12 cellular contexts compared by ENCODE assay signal in genomic region chr10:29692121-29692539, GRCh38. TPM values are rescaled to one million over a fixed set of nuclear protein-coding genes. Genes with fewer than 3 reads are reported as not detected.
DNase-seq lines count a peak whose midpoint lies in the region; ATAC-seq and TF ChIP-seq lines count a peak whose summit lies in the region.
"Had no signal": no experiment of that assay in that cellular context is flagged by ENCODE, and none has a peak within 500 bp of the region (broad histone marks: within the 10 kb centered on the region; RNA-seq: fewer than 3 reads in every experiment).

No MANE protein-coding gene starts in this region.

- peaks cover under 1% of the 10 kb centered on the region for H3K36me3 Mint-ChIP-seq in activated CD4-positive, alpha-beta memory T cell treated with anti-CD3 and anti-CD28 coated beads for 36 hours

- H3K9me3 Mint-ChIP-seq in activated CD4-positive, alpha-beta memory T cell treated with anti-CD3 and anti-CD28 coated beads for 36 hours, result no peaks in the 10 kb centered on the region

- H3K4me3 ChIP-seq in esophagus muscularis mucosa (peak overlapping the region; percentile 3 to 21 (median 8)), mucosa of rectum (ENCODE audit: low read length in 2 of 2) (no peak overlapping the region)

- ATAC-seq in Right ventricle myocardium superior (ENCODE audit: poor library complexity) (peak; percentile 32), HG02870 (IDR thresholded peaks at IDR 0.05; ENCODE audit: unreplicated experiment) (no peak)
- ATAC-seq in activated CD4-positive, CD25-positive, alpha-beta regulatory T cell treated with anti-CD3 and anti-CD28 coated beads, Interleukin-2, amount 50 U/mL, for 24 hours, result no peak

- POLR2A ChIA-PET in activated CD4-positive, alpha-beta memory T cell treated with anti-CD3 and anti-CD28 coated beads for 36 hours (lab: Charles Lee), result no interaction called here

- H3K9ac ChIP-seq in mucosa of rectum (ENCODE audit: low read depth in 1 of 2, low read length in 2 of 2), result no peak overlapping the region

- 35% methylated on average over 5 of the region's 5 CpGs for WGBS in esophagus muscularis mucosa

- intact Hi-C loops in Right ventricle myocardium superior (cut with DNase I), result no loop called here
- intact Hi-C loops in cardiac septum (cut with DNase I), result loop anchor here (5.0 kb wide), 1 partner anchor 45 kb away; no protein-coding TSS in a partner anchor
- intact Hi-C loops in esophagus muscularis mucosa (cut with DNase I), result no loop called here
- intact Hi-C loops in activated CD4-positive, alpha-beta memory T cell treated with anti-CD3 and anti-CD28 coated beads for 36 hours (cut with micrococcal nuclease), result no loop called here

- H3K9me3 ChIP-seq in esophagus muscularis mucosa (no peaks in the 10 kb centered on the region), mucosa of rectum (ENCODE audit: control insufficient read depth in 2 of 2, low read length in 2 of 2) (no peaks in the 10 kb centered on the region)

- DNase-seq in Right ventricle myocardium superior (no peak), cardiac septum (ENCODE audit: low spot score) (no peak), esophagus muscularis mucosa (ENCODE audit: extremely low spot score) (peak; percentile 45), ecto neural progenitor cell (ENCODE audit: low spot score) (no peak)
- no peak for DNase-seq in activated CD4-positive, alpha-beta memory T cell treated with anti-CD3 and anti-CD28 coated beads for 36 hours
- DNase-seq: activated CD8-positive, alpha-beta memory T cell treated with anti-CD3 and anti-CD28 coated beads for 24 hours; cerebellar nuclear complex; midbrain; MV-4-11 had no signal

- H3K27ac ChIP-seq in esophagus muscularis mucosa (replicated peaks in 1 of 4) (peak overlapping the region; percentile 74 to 89 (median 82)), mucosa of rectum (ENCODE audit: low read depth in 2 of 2, low read length in 2 of 2) (peak overlapping the region; percentile 20 to 32)

- peaks cover 29 to 96% (median 92%) of the 10 kb centered on the region in 4 donors for H3K4me1 ChIP-seq in esophagus muscularis mucosa
- H3K4me1 ChIP-seq in mucosa of rectum (ENCODE audit: control insufficient read depth in 2 of 2, insufficient read depth in 2 of 2, low read length in 2 of 2), result no peaks in the 10 kb centered on the region

- H3K4me1 Mint-ChIP-seq in activated CD4-positive, alpha-beta memory T cell treated with anti-CD3 and anti-CD28 coated beads for 36 hours (ENCODE audit: low read depth), result peaks cover 27% of the 10 kb centered on the region

- CTCF ChIA-PET in activated CD4-positive, alpha-beta memory T cell treated with anti-CD3 and anti-CD28 coated beads for 36 hours (lab: Charles Lee), result interaction anchor here (0.6 kb wide), 1 partner anchor 1063 kb away, joined by 3 read pairs; no protein-coding TSS in a partner anchor

- TF ChIP-seq EP300 in esophagus muscularis mucosa (IDR thresholded peaks at IDR 0.05), result no peak

- no peak for TF ChIP-seq CTCF in esophagus muscularis mucosa (IDR thresholded peaks at IDR 0.05)

- H3K27me3 Mint-ChIP-seq in activated CD4-positive, alpha-beta memory T cell treated with anti-CD3 and anti-CD28 coated beads for 36 hours, result no peaks in the 10 kb centered on the region

- H3K4me3 Mint-ChIP-seq in activated CD4-positive, alpha-beta memory T cell treated with anti-CD3 and anti-CD28 coated beads for 36 hours, result no peak overlapping the region

- TF ChIP-seq POLR2A in esophagus muscularis mucosa (IDR thresholded peaks at IDR 0.05; ENCODE audit: low read depth), result no peak

- H3K36me3 ChIP-seq in esophagus muscularis mucosa (no peaks in the 10 kb centered on the region), mucosa of rectum (ENCODE audit: control insufficient read depth in 2 of 2, insufficient read depth in 2 of 2, low read length in 2 of 2) (no peaks in the 10 kb centered on the region)

- no peaks in the 10 kb centered on the region for H3K27me3 ChIP-seq in esophagus muscularis mucosa
- no peaks in the 10 kb centered on the region for H3K27me3 ChIP-seq in mucosa of rectum (ENCODE audit: control insufficient read depth in 2 of 2, insufficient read depth in 2 of 2, low read length in 2 of 2)

- H3K27ac Mint-ChIP-seq in activated CD4-positive, alpha-beta memory T cell treated with anti-CD3 and anti-CD28 coated beads for 36 hours, result no peak overlapping the region

RNA-seq across cellular contexts. Expression of gene SVIL, which starts 57.4 kb away (rescaled TPM):
- total RNA-seq in Right ventricle myocardium superior (298 TPM), cardiac septum (518 TPM), esophagus muscularis mucosa (1,000 to 10,000 TPM in 1 of 4 donors, 100 to 1,000 TPM in 3; 785 to 1,099 (median 921) TPM)
- total RNA-seq in activated CD4-positive, alpha-beta memory T cell treated with anti-CD3 and anti-CD28 coated beads for 36 hours, result 10 to 100 TPM in 1 of 2 experiments, 1 to 10 TPM in 1; 9.4 to 12.0 TPM

Comparison
In these comparisons a context has a peak if more than half of its experiments do, and no peak if none do; other contexts are left out.
1. H3K4me3 ChIP-seq: peak in esophagus muscularis mucosa (4 of 4); none in mucosa of rectum (0 of 2).
2. RNA of gene SVIL, which starts 57.4 kb away (total RNA-seq): 785 to 1,099 TPM in esophagus muscularis mucosa, 518 TPM in cardiac septum (single experiment) and 298 TPM in Right ventricle myocardium superior (single experiment); 9.4 to 12.0 TPM in activated CD4-positive, alpha-beta memory T cell treated with anti-CD3 and anti-CD28 coated beads for 36 hours; every median in the first group is over 10 times any median in the second.